8 cellular contexts compared by ENCODE assay signal in genomic region chr16:70715113-70715711, GRCh38. TPM values are rescaled to one million over a fixed set of nuclear protein-coding genes. Genes with fewer than 3 reads are reported as not detected.
A peak's percentile ranks its signal among the peaks of the same experiment; 100 is the strongest.
DNase-seq lines count a peak whose midpoint lies in the region; ATAC-seq and TF ChIP-seq lines count a peak whose summit lies in the region.

No MANE protein-coding gene starts in this region.

- no peak for TF ChIP-seq POLR2A in transverse colon (IDR thresholded peaks at IDR 0.05)

- H3K27me3 Mint-ChIP-seq in activated CD4-positive, alpha-beta T cell treated with anti-CD3 and anti-CD28 coated beads, Interleukin-2, amount 10 ng/mL, durations not matched to agents 24 days and 14 days, result no peaks in the 10 kb centered on the region
- H3K27me3 Mint-ChIP-seq in activated CD8-positive, alpha-beta memory T cell treated with anti-CD3 and anti-CD28 coated beads, Interleukin-2, amount 10 ng/mL, durations not matched to agents 7 days and 5 days, result no peaks in the 10 kb centered on the region

- TF ChIP-seq EP300 in transverse colon (IDR thresholded peaks at IDR 0.05; ENCODE audit: low read depth), result no peak

- H3K9me3 ChIP-seq in transverse colon, result no peaks in the 10 kb centered on the region

- intact Hi-C loops in transverse colon (cut with DNase I; ENCODE audit: low total_unique reads), result no loop called here
- intact Hi-C loops in activated CD4-positive, alpha-beta T cell treated with anti-CD3 and anti-CD28 coated beads, Interleukin-2, amount 10 ng/mL, durations not matched to agents 24 days and 14 days (cut with micrococcal nuclease), result no loop called here

- DNase-seq in activated naive CD4-positive, alpha-beta T cell treated with anti-CD3 and anti-CD28 coated beads, Interleukin-2, amount 50 U/mL, for 72 hours (ENCODE audit: low spot score in 2 of 2), result no peak
- DNase-seq in activated naive CD4-positive, alpha-beta T cell (lab: John Stamatoyannopoulos, UW), result no peak
- peak; percentile 45 to 75 for DNase-seq in T47D (ENCODE audit: low read depth in 1 of 2, low spot score in 1 of 2)
- DNase-seq in left kidney (ENCODE audit: low read depth, low spot score), result peak; percentile 97
- DNase-seq in transverse colon, result peak; percentile 70
- DNase-seq in middle frontal gyrus (ENCODE audit: extremely low spot score, low spot score), result no peak
- DNase-seq in activated CD4-positive, alpha-beta T cell treated with anti-CD3 and anti-CD28 coated beads, Interleukin-2, amount 10 ng/mL, durations not matched to agents 24 days and 14 days, result no peak
- no peak for DNase-seq in activated CD8-positive, alpha-beta memory T cell treated with anti-CD3 and anti-CD28 coated beads, Interleukin-2, amount 10 ng/mL, durations not matched to agents 7 days and 5 days

- TF ChIP-seq CTCF in transverse colon (IDR thresholded peaks at IDR 0.05), result no peak

- ATAC-seq in activated naive CD4-positive, alpha-beta T cell treated with anti-CD3 and anti-CD28 coated beads, Interleukin-2, amount 50 U/mL, for 72 hours, result peak in 1 of 2 donors; percentile 14
- ATAC-seq in activated CD8-positive, alpha-beta memory T cell treated with anti-CD3 and anti-CD28 coated beads, Interleukin-2, amount 10 ng/mL, durations not matched to agents 7 days and 5 days, result no peak

- no peak overlapping the region for H3K4me3 ChIP-seq in transverse colon

- H3K27ac ChIP-seq in transverse colon, result peak overlapping the region; percentile 82 to 86 (median 84)

- H3K9me3 Mint-ChIP-seq in activated naive CD4-positive, alpha-beta T cell treated with anti-CD3 and anti-CD28 coated beads, Interleukin-2, amount 50 U/mL, for 72 hours, result no peaks in the 10 kb centered on the region
- no peaks in the 10 kb centered on the region for H3K9me3 Mint-ChIP-seq in activated CD4-positive, alpha-beta T cell treated with anti-CD3 and anti-CD28 coated beads, Interleukin-2, amount 10 ng/mL, durations not matched to agents 24 days and 14 days
- H3K9me3 Mint-ChIP-seq in activated CD8-positive, alpha-beta memory T cell treated with anti-CD3 and anti-CD28 coated beads, Interleukin-2, amount 10 ng/mL, durations not matched to agents 7 days and 5 days (ENCODE audit: low read depth), result no peaks in the 10 kb centered on the region

- peaks cover 14 to 38% (median 18%) of the 10 kb centered on the region in 4 donors for H3K4me1 ChIP-seq in transverse colon

- H3K4me1 Mint-ChIP-seq in activated CD4-positive, alpha-beta T cell treated with anti-CD3 and anti-CD28 coated beads, Interleukin-2, amount 10 ng/mL, durations not matched to agents 24 days and 14 days, result no peaks in the 10 kb centered on the region
- H3K4me1 Mint-ChIP-seq in activated CD8-positive, alpha-beta memory T cell treated with anti-CD3 and anti-CD28 coated beads, Interleukin-2, amount 10 ng/mL, durations not matched to agents 7 days and 5 days, result no peaks in the 10 kb centered on the region

- peak overlapping the region; percentile 51 to 72 for H3K27ac Mint-ChIP-seq in activated naive CD4-positive, alpha-beta T cell treated with anti-CD3 and anti-CD28 coated beads, Interleukin-2, amount 50 U/mL, for 72 hours
- H3K27ac Mint-ChIP-seq in activated CD4-positive, alpha-beta T cell treated with anti-CD3 and anti-CD28 coated beads, Interleukin-2, amount 10 ng/mL, durations not matched to agents 24 days and 14 days, result no peak overlapping the region
- H3K27ac Mint-ChIP-seq in activated CD8-positive, alpha-beta memory T cell treated with anti-CD3 and anti-CD28 coated beads, Interleukin-2, amount 10 ng/mL, durations not matched to agents 7 days and 5 days, result no peak overlapping the region

- no peaks in the 10 kb centered on the region for H3K36me3 ChIP-seq in transverse colon

- in situ Hi-C loops in T47D (cut with HindIII; ENCODE audit: low pct_unique_long_range_greater_than_20kb, low sequenced_read_pairs), result no loop called here
- in situ Hi-C loops in transverse colon (cut with MboI; ENCODE audit: low pct_ligation_motif_present in 1 of 4, low pct_unique_long_range_greater_than_20kb in 1 of 4, low sequenced_read_pairs in 3 of 4), result no loop called here

- WGBS in transverse colon (ENCODE audit: low coverage in 1 of 2), 2 donors, result 64 to 82% methylated on average over 6 to 17 of the region's 17 CpGs

- H3K27me3 ChIP-seq in transverse colon, result no peaks in the 10 kb centered on the region

- no peak overlapping the region for H3K4me3 Mint-ChIP-seq in activated CD4-positive, alpha-beta T cell treated with anti-CD3 and anti-CD28 coated beads, Interleukin-2, amount 10 ng/mL, durations not matched to agents 24 days and 14 days
- no peak overlapping the region for H3K4me3 Mint-ChIP-seq in activated CD8-positive, alpha-beta memory T cell treated with anti-CD3 and anti-CD28 coated beads, Interleukin-2, amount 10 ng/mL, durations not matched to agents 7 days and 5 days

- CTCF ChIA-PET in activated CD8-positive, alpha-beta memory T cell treated with anti-CD3 and anti-CD28 coated beads, Interleukin-2, amount 10 ng/mL, durations not matched to agents 7 days and 5 days (lab: Charles Lee), result no interaction called here

- H3K36me3 Mint-ChIP-seq in activated naive CD4-positive, alpha-beta T cell treated with anti-CD3 and anti-CD28 coated beads, Interleukin-2, amount 50 U/mL, for 72 hours, result peaks cover 3% of the 10 kb centered on the region in 2 donors
- peaks cover 6% of the 10 kb centered on the region for H3K36me3 Mint-ChIP-seq in activated CD4-positive, alpha-beta T cell treated with anti-CD3 and anti-CD28 coated beads, Interleukin-2, amount 10 ng/mL, durations not matched to agents 24 days and 14 days (ENCODE audit: low read depth)
- peaks cover 5% of the 10 kb centered on the region for H3K36me3 Mint-ChIP-seq in activated CD8-positive, alpha-beta memory T cell treated with anti-CD3 and anti-CD28 coated beads, Interleukin-2, amount 10 ng/mL, durations not matched to agents 7 days and 5 days

RNA-seq across cellular contexts. Expression of gene MTSS2, which starts 29.4 kb away (rescaled TPM):
- 1 to 10 TPM in 1 of 2 donors, under 1 TPM in 1; 0.82 to 1.8 TPM for total RNA-seq in activated naive CD4-positive, alpha-beta T cell treated with anti-CD3 and anti-CD28 coated beads, Interleukin-2, amount 50 U/mL, for 72 hours
- 100 to 1,000 TPM in 1 of 4 donors, 10 to 100 TPM in 3; 13.9 to 149 (median 33.8) TPM for total RNA-seq in transverse colon
- 2.6 and 3.7 TPM in 2 replicates for total RNA-seq in activated CD4-positive, alpha-beta T cell treated with anti-CD3 and anti-CD28 coated beads, Interleukin-2, amount 10 ng/mL, durations not matched to agents 24 days and 14 days
- 1 to 10 TPM; 1.4 to 1.7 TPM for total RNA-seq in activated CD8-positive, alpha-beta memory T cell treated with anti-CD3 and anti-CD28 coated beads, Interleukin-2, amount 10 ng/mL, durations not matched to agents 7 days and 5 days

Comparison
In these comparisons a context has a peak if more than half of its experiments do, and no peak if none do; other contexts are left out.
1. DNase-seq: peak in T47D (2 of 2), left kidney (single experiment) and transverse colon (single experiment); none in activated naive CD4-positive, alpha-beta T cell treated with anti-CD3 and anti-CD28 coated beads, Interleukin-2, amount 50 U/mL, for 72 hours (0 of 2), activated naive CD4-positive, alpha-beta T cell (0 of 4), middle frontal gyrus (single experiment), activated CD4-positive, alpha-beta T cell treated with anti-CD3 and anti-CD28 coated beads, Interleukin-2, amount 10 ng/mL, durations not matched to agents 24 days and 14 days (single experiment) and activated CD8-positive, alpha-beta memory T cell treated with anti-CD3 and anti-CD28 coated beads, Interleukin-2, amount 10 ng/mL, durations not matched to agents 7 days and 5 days (single experiment).
2. H3K27ac Mint-ChIP-seq: peak in activated naive CD4-positive, alpha-beta T cell treated with anti-CD3 and anti-CD28 coated beads, Interleukin-2, amount 50 U/mL, for 72 hours (2 of 2); none in activated CD4-positive, alpha-beta T cell treated with anti-CD3 and anti-CD28 coated beads, Interleukin-2, amount 10 ng/mL, durations not matched to agents 24 days and 14 days (single experiment) and activated CD8-positive, alpha-beta memory T cell treated with anti-CD3 and anti-CD28 coated beads, Interleukin-2, amount 10 ng/mL, durations not matched to agents 7 days and 5 days (single experiment).